In genomic region chr2:85329181-85329651, GRCh38 we compare ENCODE assay signal across 1 cellular context.
A peak's percentile ranks its signal among the peaks of the same experiment; 100 is the strongest.
TF ChIP-seq lines count a peak whose summit lies in the region.

No MANE protein-coding gene starts in this region.

TF ChIP-seq in K562, 482 proteins besides CTCF, POLR2A, EP300 and RAD21 (continued from another document and continues in another):
- TF ChIP-seq TRIM25 (IDR thresholded peaks at IDR 0.05; ENCODE audit: borderline replicate concordance) (no peak), MIER1 (IDR thresholded peaks at IDR 0.05; ENCODE audit: low read depth) (no peak), GTF2F1 (IDR thresholded peaks at IDR 0.05; ENCODE audit: low read depth, low read length) (no peak), MEF2A (IDR thresholded peaks at IDR 0.05; ENCODE audit: control insufficient read depth, low read depth, low read length) (no peak), NCOA1 (IDR thresholded peaks at IDR 0.05; ENCODE audit: low read depth) (peak; percentile 41; the same call in 1 of the 2 replicates), PPARD (CRISPR knock-in tag; IDR thresholded peaks at IDR 0.05) (no peak), NR2F6 (CRISPR knock-in tag; IDR thresholded peaks at IDR 0.05) (no peak), HMGXB4 (CRISPR knock-in tag; IDR thresholded peaks at IDR 0.05) (no peak), TCF15 (CRISPR knock-in tag; IDR thresholded peaks at IDR 0.05) (no peak), MAZ (CRISPR knock-in tag; conservative IDR thresholded peaks at IDR 0.05 in 1 of 2, IDR thresholded peaks at IDR 0.05 in 1 of 2) (no peak), MNT (conservative IDR thresholded peaks at IDR 0.05) (no peak; a peak in 1 of 4 replicates), TCF7L2 (IDR thresholded peaks at IDR 0.05; ENCODE audit: low read depth, low read length) (no peak), SIRT6 (IDR thresholded peaks at IDR 0.05; ENCODE audit: low read depth, low read length) (no peak), ZNF445 (CRISPR knock-in tag; IDR thresholded peaks at IDR 0.05; ENCODE audit: low read depth) (no peak), MEF2D (tag; conservative IDR thresholded peaks at IDR 0.05; ENCODE audit: low read depth) (no peak), SRSF9 (IDR thresholded peaks at IDR 0.05; ENCODE audit: borderline replicate concordance, low read depth, low read length) (no peak), FIP1L1 (IDR thresholded peaks at IDR 0.05; ENCODE audit: low read depth, low read length, poor library complexity, severe bottlenecking) (no peak), PTRF (tag; IDR thresholded peaks at IDR 0.05) (no peak), RBM22 (IDR thresholded peaks at IDR 0.05; ENCODE audit: low read depth, low read length, poor library complexity, severe bottlenecking) (no peak), EP400 (IDR thresholded peaks at IDR 0.05) (peak; percentile 44; the same call in 1 of the 2 replicates), MECOM (CRISPR knock-in tag; IDR thresholded peaks at IDR 0.05) (no peak), ZNF197 (CRISPR knock-in tag; IDR thresholded peaks at IDR 0.05; ENCODE audit: low read depth) (no peak), ZNF318 (IDR thresholded peaks at IDR 0.05; ENCODE audit: borderline replicate concordance in 1 of 2, low read depth in 1 of 2) (0 out of 4 replicates have a peak, but pooled peaks of 1 of the 2 experiments have one; percentile 53), TAF9B (IDR thresholded peaks at IDR 0.05; ENCODE audit: partially characterized antibody) (no peak), ELK1 (CRISPR knock-in tag; IDR thresholded peaks at IDR 0.05) (no peak), CBFA2T2 (conservative IDR thresholded peaks at IDR 0.05) (peak; percentile 85), CHD4 (IDR thresholded peaks at IDR 0.05; ENCODE audit: insufficient read depth, insufficient replicate concordance, low read depth, low read length, poor library complexity, severe bottlenecking) (no peak), ZNF23 (CRISPR knock-in tag; IDR thresholded peaks at IDR 0.05) (no peak), SMAD1 (IDR thresholded peaks at IDR 0.05; ENCODE audit: low read depth, low read length, partially characterized antibody) (no peak), HDAC1 (IDR thresholded peaks at IDR 0.05) (peak in 1 of 2 experiments; percentile 96; a peak in 2 of 4 replicates), NFE2 (IDR thresholded peaks at IDR 0.05; ENCODE audit: low read depth) (peak; percentile 94), GTF2A2 (tag; IDR thresholded peaks at IDR 0.05) (no peak), CBFB (CRISPR knock-in tag; IDR thresholded peaks at IDR 0.05) (no peak)
- TF ChIP-seq, protein P1, sequence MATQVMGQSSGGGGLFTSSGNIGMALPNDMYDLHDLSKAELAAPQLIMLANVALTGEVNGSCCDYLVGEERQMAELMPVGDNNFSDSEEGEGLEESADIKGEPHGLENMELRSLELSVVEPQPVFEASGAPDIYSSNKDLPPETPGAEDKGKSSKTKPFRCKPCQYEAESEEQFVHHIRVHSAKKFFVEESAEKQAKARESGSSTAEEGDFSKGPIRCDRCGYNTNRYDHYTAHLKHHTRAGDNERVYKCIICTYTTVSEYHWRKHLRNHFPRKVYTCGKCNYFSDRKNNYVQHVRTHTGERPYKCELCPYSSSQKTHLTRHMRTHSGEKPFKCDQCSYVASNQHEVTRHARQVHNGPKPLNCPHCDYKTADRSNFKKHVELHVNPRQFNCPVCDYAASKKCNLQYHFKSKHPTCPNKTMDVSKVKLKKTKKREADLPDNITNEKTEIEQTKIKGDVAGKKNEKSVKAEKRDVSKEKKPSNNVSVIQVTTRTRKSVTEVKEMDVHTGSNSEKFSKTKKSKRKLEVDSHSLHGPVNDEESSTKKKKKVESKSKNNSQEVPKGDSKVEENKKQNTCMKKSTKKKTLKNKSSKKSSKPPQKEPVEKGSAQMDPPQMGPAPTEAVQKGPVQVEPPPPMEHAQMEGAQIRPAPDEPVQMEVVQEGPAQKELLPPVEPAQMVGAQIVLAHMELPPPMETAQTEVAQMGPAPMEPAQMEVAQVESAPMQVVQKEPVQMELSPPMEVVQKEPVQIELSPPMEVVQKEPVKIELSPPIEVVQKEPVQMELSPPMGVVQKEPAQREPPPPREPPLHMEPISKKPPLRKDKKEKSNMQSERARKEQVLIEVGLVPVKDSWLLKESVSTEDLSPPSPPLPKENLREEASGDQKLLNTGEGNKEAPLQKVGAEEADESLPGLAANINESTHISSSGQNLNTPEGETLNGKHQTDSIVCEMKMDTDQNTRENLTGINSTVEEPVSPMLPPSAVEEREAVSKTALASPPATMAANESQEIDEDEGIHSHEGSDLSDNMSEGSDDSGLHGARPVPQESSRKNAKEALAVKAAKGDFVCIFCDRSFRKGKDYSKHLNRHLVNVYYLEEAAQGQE (CRISPR knock-in tag; IDR thresholded peaks at IDR 0.05; ENCODE audit: low read depth) = no peak
- TF ChIP-seq, protein P2, sequence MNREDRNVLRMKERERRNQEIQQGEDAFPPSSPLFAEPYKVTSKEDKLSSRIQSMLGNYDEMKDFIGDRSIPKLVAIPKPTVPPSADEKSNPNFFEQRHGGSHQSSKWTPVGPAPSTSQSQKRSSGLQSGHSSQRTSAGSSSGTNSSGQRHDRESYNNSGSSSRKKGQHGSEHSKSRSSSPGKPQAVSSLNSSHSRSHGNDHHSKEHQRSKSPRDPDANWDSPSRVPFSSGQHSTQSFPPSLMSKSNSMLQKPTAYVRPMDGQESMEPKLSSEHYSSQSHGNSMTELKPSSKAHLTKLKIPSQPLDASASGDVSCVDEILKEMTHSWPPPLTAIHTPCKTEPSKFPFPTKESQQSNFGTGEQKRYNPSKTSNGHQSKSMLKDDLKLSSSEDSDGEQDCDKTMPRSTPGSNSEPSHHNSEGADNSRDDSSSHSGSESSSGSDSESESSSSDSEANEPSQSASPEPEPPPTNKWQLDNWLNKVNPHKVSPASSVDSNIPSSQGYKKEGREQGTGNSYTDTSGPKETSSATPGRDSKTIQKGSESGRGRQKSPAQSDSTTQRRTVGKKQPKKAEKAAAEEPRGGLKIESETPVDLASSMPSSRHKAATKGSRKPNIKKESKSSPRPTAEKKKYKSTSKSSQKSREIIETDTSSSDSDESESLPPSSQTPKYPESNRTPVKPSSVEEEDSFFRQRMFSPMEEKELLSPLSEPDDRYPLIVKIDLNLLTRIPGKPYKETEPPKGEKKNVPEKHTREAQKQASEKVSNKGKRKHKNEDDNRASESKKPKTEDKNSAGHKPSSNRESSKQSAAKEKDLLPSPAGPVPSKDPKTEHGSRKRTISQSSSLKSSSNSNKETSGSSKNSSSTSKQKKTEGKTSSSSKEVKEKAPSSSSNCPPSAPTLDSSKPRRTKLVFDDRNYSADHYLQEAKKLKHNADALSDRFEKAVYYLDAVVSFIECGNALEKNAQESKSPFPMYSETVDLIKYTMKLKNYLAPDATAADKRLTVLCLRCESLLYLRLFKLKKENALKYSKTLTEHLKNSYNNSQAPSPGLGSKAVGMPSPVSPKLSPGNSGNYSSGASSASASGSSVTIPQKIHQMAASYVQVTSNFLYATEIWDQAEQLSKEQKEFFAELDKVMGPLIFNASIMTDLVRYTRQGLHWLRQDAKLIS (CRISPR knock-in tag; IDR thresholded peaks at IDR 0.05) = no peak
